Comparison of ENCODE assay signal across 9 cellular contexts in the genomic region with DNA sequence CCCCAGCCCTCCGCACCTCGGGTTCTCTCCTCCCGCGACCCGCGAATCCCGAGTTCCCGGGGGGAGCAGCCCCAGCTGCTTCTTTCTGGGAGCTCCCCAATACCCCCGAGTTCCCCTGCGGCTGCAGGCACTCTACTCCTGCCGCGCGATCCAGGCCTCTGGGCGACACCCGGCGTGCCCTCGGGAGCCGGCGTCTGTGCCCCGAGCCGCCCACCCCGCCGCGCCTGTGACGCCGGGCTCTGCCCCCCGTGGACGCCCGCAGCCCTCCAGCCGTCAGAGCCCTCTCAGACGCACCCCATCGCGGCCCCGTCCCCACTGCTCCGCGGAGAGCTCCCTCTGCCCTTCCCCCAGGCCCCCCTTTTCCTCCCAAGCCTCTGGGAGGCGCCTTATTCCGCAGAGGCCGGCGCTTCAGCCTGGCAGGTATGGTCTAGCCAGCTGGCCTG. TPM values are rescaled to one million over a fixed set of nuclear protein-coding genes. Genes with fewer than 3 reads are reported as not detected.
A peak's percentile ranks its signal among the peaks of the same experiment; 100 is the strongest.
DNase-seq lines count a peak whose midpoint lies in the region; ATAC-seq and TF ChIP-seq lines count a peak whose summit lies in the region.
"Had no signal": no experiment of that assay in that cellular context is flagged by ENCODE, and none has a peak within 500 bp of the region (broad histone marks: within the 10 kb centered on the region; RNA-seq: fewer than 3 reads in every experiment).

No MANE protein-coding gene starts in this region.

- no peak overlapping the region for H3K27ac Mint-ChIP-seq in T-helper 2 cell treated with Interferon-gamma antibody and Interleukin-4, amounts not matched to agents 5 μg/mL and 100 μg/mL, for 36 hours
- no peak overlapping the region for H3K27ac Mint-ChIP-seq in osteocyte (ENCODE audit: unreplicated experiment)

- POLR2A ChIA-PET in HEK293T (lab: Yijun Ruan, JAX): interaction anchor here (0.6 to 0.9 kb wide), 2 partner anchors 9 to 57 kb away, joined by 3 read pairs; no protein-coding TSS in a partner anchor

- peaks cover 5% of the 10 kb centered on the region for H3K4me1 Mint-ChIP-seq in T-helper 2 cell treated with Interferon-gamma antibody and Interleukin-4, amounts not matched to agents 5 μg/mL and 100 μg/mL, for 36 hours (ENCODE audit: low read depth)
- H3K4me1 Mint-ChIP-seq in osteocyte (ENCODE audit: unreplicated experiment): peaks cover 11% of the 10 kb centered on the region

- H3K4me3 Mint-ChIP-seq in T-helper 2 cell treated with Interferon-gamma antibody and Interleukin-4, amounts not matched to agents 5 μg/mL and 100 μg/mL, for 36 hours: peak overlapping the region; percentile 72
- peak overlapping the region; percentile 36 for H3K4me3 Mint-ChIP-seq in osteocyte (ENCODE audit: unreplicated experiment)

- H3K36me3 Mint-ChIP-seq in T-helper 2 cell treated with Interferon-gamma antibody and Interleukin-4, amounts not matched to agents 5 μg/mL and 100 μg/mL, for 36 hours (ENCODE audit: low read depth): no peaks in the 10 kb centered on the region
- no peaks in the 10 kb centered on the region for H3K36me3 Mint-ChIP-seq in osteocyte (ENCODE audit: unreplicated experiment)

- no peak for ATAC-seq in HG03196 (IDR thresholded peaks at IDR 0.05; ENCODE audit: unreplicated experiment)
- ATAC-seq in GM19328 (IDR thresholded peaks at IDR 0.05; ENCODE audit: unreplicated experiment): no peak

- peaks cover 46% of the 10 kb centered on the region for H3K27me3 Mint-ChIP-seq in T-helper 2 cell treated with Interferon-gamma antibody and Interleukin-4, amounts not matched to agents 5 μg/mL and 100 μg/mL, for 36 hours (ENCODE audit: low read depth)
- peaks cover 67% of the 10 kb centered on the region for H3K27me3 Mint-ChIP-seq in osteocyte (ENCODE audit: unreplicated experiment)

- DNase-seq in HEK293T (ENCODE audit: extremely low spot score) (peak; percentile 49), fibroblast of pulmonary artery (ENCODE audit: low read depth) (no peak), osteocyte (ENCODE audit: extremely low spot score, unreplicated experiment) (no peak), islet precursor cell (no peak)
- no peak for DNase-seq in T-helper 2 cell treated with Interferon-gamma antibody and Interleukin-4, amounts not matched to agents 5 μg/mL and 100 μg/mL, for 36 hours (ENCODE audit: low spot score)

- CTCF ChIA-PET in HEK293T (lab: Yijun Ruan, JAX): no interaction called here

- H3K4me3 ChIP-seq in GM08714 (ENCODE audit: low read length) (peak overlapping the region; percentile 33; the same call in 1 of the 2 replicates), fibroblast of pulmonary artery (replicated peaks; ENCODE audit: low read depth, low read length) (peak overlapping the region; percentile 42)

- TF ChIP-seq CTCF in fibroblast of pulmonary artery (IDR thresholded peaks at IDR 0.05; ENCODE audit: low read length, missing control alignments): no peak
- no peak for TF ChIP-seq CTCF in osteocyte (IDR thresholded peaks at IDR 0.05)

- H3K9me3 Mint-ChIP-seq in T-helper 2 cell treated with Interferon-gamma antibody and Interleukin-4, amounts not matched to agents 5 μg/mL and 100 μg/mL, for 36 hours: no peaks in the 10 kb centered on the region
- H3K9me3 Mint-ChIP-seq in osteocyte (ENCODE audit: unreplicated experiment): no peaks in the 10 kb centered on the region

TF ChIP-seq in HEK293T, 16 proteins besides CTCF, POLR2A, EP300 and RAD21:
- TF ChIP-seq LEF1 (IDR thresholded peaks at IDR 0.05; ENCODE audit: borderline replicate concordance) (no peak), BHLHE40 (IDR thresholded peaks at IDR 0.05; ENCODE audit: borderline replicate concordance) (no peak), L3MBTL2 (conservative IDR thresholded peaks at IDR 0.05) (no peak; the same call in 1 of the 2 replicates), SP1 (IDR thresholded peaks at IDR 0.05) (no peak), SUZ12 (IDR thresholded peaks at IDR 0.05) (no peak), TARDBP (IDR thresholded peaks at IDR 0.05) (no peak), HDGF (IDR thresholded peaks at IDR 0.05; ENCODE audit: borderline replicate concordance) (no peak), NFRKB (IDR thresholded peaks at IDR 0.05) (no peak), FOXM1 (IDR thresholded peaks at IDR 0.05; ENCODE audit: borderline replicate concordance) (no peak), FOXA1 (IDR thresholded peaks at IDR 0.05) (no peak), ZNF384 (IDR thresholded peaks at IDR 0.05) (no peak), ARNT (IDR thresholded peaks at IDR 0.05) (no peak), ELF4 (IDR thresholded peaks at IDR 0.05) (no peak), CTBP1 (IDR thresholded peaks at IDR 0.05; ENCODE audit: borderline replicate concordance) (no peak), FOXK2 (IDR thresholded peaks at IDR 0.05) (no peak)
- TF ChIP-seq, protein P1, sequence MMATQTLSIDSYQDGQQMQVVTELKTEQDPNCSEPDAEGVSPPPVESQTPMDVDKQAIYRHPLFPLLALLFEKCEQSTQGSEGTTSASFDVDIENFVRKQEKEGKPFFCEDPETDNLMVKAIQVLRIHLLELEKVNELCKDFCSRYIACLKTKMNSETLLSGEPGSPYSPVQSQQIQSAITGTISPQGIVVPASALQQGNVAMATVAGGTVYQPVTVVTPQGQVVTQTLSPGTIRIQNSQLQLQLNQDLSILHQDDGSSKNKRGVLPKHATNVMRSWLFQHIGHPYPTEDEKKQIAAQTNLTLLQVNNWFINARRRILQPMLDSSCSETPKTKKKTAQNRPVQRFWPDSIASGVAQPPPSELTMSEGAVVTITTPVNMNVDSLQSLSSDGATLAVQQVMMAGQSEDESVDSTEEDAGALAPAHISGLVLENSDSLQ (IDR thresholded peaks at IDR 0.05): no peak

RNA-seq across cellular contexts. Expression of a gene that starts 0.4 kb away (rescaled TPM):
- 0.21 TPM in 1 of 2 replicates, not detected in the other for total RNA-seq in osteocyte
- total RNA-seq: M059J had no signal

RNA-seq across cellular contexts. Expression of a gene that starts 56.0 kb away (rescaled TPM):
- total RNA-seq in osteocyte: not detected in 2 replicates
- total RNA-seq: M059J had no signal
